ENCODE assay signal across 1 cellular context in genomic region chr4:138449938-138450337, GRCh38.
TF ChIP-seq lines count a peak whose summit lies in the region.

No MANE protein-coding gene starts in this region.

TF ChIP-seq in H1, 55 proteins besides CTCF, POLR2A, EP300 and RAD21 (continued from another document):
- TF ChIP-seq CHD7 (IDR thresholded peaks at IDR 0.05; ENCODE audit: insufficient replicate concordance, low read length) (no peak), USF2 (IDR thresholded peaks at IDR 0.05; ENCODE audit: low read length) (no peak)
